34 cellular contexts compared by ENCODE assay signal in genomic region chr10:70836319-70836718, GRCh38. TPM values are rescaled to one million over a fixed set of nuclear protein-coding genes. Genes with fewer than 3 reads are reported as not detected.
A peak's percentile ranks its signal among the peaks of the same experiment; 100 is the strongest.
DNase-seq lines count a peak whose midpoint lies in the region; ATAC-seq and TF ChIP-seq lines count a peak whose summit lies in the region.
"Had no signal": no experiment of that assay in that cellular context is flagged by ENCODE, and none has a peak within 500 bp of the region (broad histone marks: within the 10 kb centered on the region; RNA-seq: fewer than 3 reads in every experiment).

No MANE protein-coding gene starts in this region.

- POLR2A ChIA-PET in activated CD8-positive, alpha-beta T cell treated with anti-CD3 and anti-CD28 coated beads for 36 hours (lab: Charles Lee), result no interaction called here
- POLR2A ChIA-PET in activated CD8-positive, alpha-beta T cell treated with anti-CD3 and anti-CD28 coated beads, Interleukin-2, amount 10 ng/mL, durations not matched to agents 7 days and 5 days (lab: Charles Lee), result no interaction called here

- H3K27ac ChIP-seq in brain microvascular endothelial cell, result peak overlapping the region; percentile 26
- H3K27ac ChIP-seq: A549, ascending aorta, dorsolateral prefrontal cortex had no signal

- H3K27ac Mint-ChIP-seq in activated CD8-positive, alpha-beta T cell treated with anti-CD3 and anti-CD28 coated beads for 36 hours, result peak overlapping the region; percentile 28
- no peak overlapping the region for H3K27ac Mint-ChIP-seq in activated CD8-positive, alpha-beta T cell treated with anti-CD3 and anti-CD28 coated beads, Interleukin-2, amount 10 ng/mL, durations not matched to agents 7 days and 5 days
- H3K27ac Mint-ChIP-seq in HFFc6 (peak overlapping the region; percentile 82), progenitor cell of endocrine pancreas (peak overlapping the region; percentile 62)
- H3K27ac Mint-ChIP-seq: activated naive CD4-positive, alpha-beta T cell treated with anti-CD3 and anti-CD28 coated beads, Interleukin-2, amount 10 ng/mL, durations not matched to agents 7 days and 5 days; naive B cell; WTC11 had no signal

- TF ChIP-seq CTCF in activated CD8-positive, alpha-beta T cell treated with anti-CD3 and anti-CD28 coated beads for 36 hours (IDR thresholded peaks at IDR 0.05), result no peak
- TF ChIP-seq CTCF in HFFc6 (IDR thresholded peaks at IDR 0.05) (no peak), brain microvascular endothelial cell (IDR thresholded peaks at IDR 0.05; ENCODE audit: low read depth, low read length, missing control alignments) (no peak), progenitor cell of endocrine pancreas (IDR thresholded peaks at IDR 0.05; ENCODE audit: unreplicated experiment) (no peak)

- no peaks in the 10 kb centered on the region for H3K27me3 Mint-ChIP-seq in activated CD8-positive, alpha-beta T cell treated with anti-CD3 and anti-CD28 coated beads for 36 hours
- H3K27me3 Mint-ChIP-seq in activated CD8-positive, alpha-beta T cell treated with anti-CD3 and anti-CD28 coated beads, Interleukin-2, amount 10 ng/mL, durations not matched to agents 7 days and 5 days (ENCODE audit: low read depth), result no peaks in the 10 kb centered on the region
- H3K27me3 Mint-ChIP-seq in HFFc6 (ENCODE audit: insufficient read depth) (no peaks in the 10 kb centered on the region), progenitor cell of endocrine pancreas (no peaks in the 10 kb centered on the region)
- H3K27me3 Mint-ChIP-seq: activated naive CD4-positive, alpha-beta T cell treated with anti-CD3 and anti-CD28 coated beads, Interleukin-2, amount 10 ng/mL, durations not matched to agents 7 days and 5 days; central memory CD8-positive, alpha-beta T cell; naive B cell had no signal

- peaks cover 4% of the 10 kb centered on the region for H3K9me3 Mint-ChIP-seq in activated CD8-positive, alpha-beta T cell treated with anti-CD3 and anti-CD28 coated beads for 36 hours
- no peaks in the 10 kb centered on the region for H3K9me3 Mint-ChIP-seq in activated CD8-positive, alpha-beta T cell treated with anti-CD3 and anti-CD28 coated beads, Interleukin-2, amount 10 ng/mL, durations not matched to agents 7 days and 5 days (ENCODE audit: insufficient read depth)
- peaks cover 12% of the 10 kb centered on the region for H3K9me3 Mint-ChIP-seq in HFFc6
- peaks cover 3% of the 10 kb centered on the region for H3K9me3 Mint-ChIP-seq in progenitor cell of endocrine pancreas (ENCODE audit: low read depth)
- H3K9me3 Mint-ChIP-seq: activated naive CD4-positive, alpha-beta T cell treated with anti-CD3 and anti-CD28 coated beads, Interleukin-2, amount 10 ng/mL, durations not matched to agents 7 days and 5 days; central memory CD8-positive, alpha-beta T cell had no signal

- H3K36me3 Mint-ChIP-seq in activated CD8-positive, alpha-beta T cell treated with anti-CD3 and anti-CD28 coated beads for 36 hours (ENCODE audit: low read depth), result peaks cover 40% of the 10 kb centered on the region
- H3K36me3 Mint-ChIP-seq in activated CD8-positive, alpha-beta T cell treated with anti-CD3 and anti-CD28 coated beads, Interleukin-2, amount 10 ng/mL, durations not matched to agents 7 days and 5 days (ENCODE audit: low read depth), result peaks cover 24% of the 10 kb centered on the region
- peaks cover 41% of the 10 kb centered on the region for H3K36me3 Mint-ChIP-seq in HFFc6 (ENCODE audit: low read depth)
- H3K36me3 Mint-ChIP-seq in progenitor cell of endocrine pancreas (ENCODE audit: insufficient read depth), result peaks cover 29% of the 10 kb centered on the region

- ATAC-seq in activated CD8-positive, alpha-beta T cell treated with anti-CD3 and anti-CD28 coated beads for 36 hours, result no peak
- no peak for ATAC-seq in activated CD8-positive, alpha-beta T cell treated with anti-CD3 and anti-CD28 coated beads, Interleukin-2, amount 10 ng/mL, durations not matched to agents 7 days and 5 days
- ATAC-seq in GM19397 (IDR thresholded peaks at IDR 0.05; ENCODE audit: unreplicated experiment), result no peak
- ATAC-seq: A549, left ventricle myocardium superior, Panc1, WTC11 had no signal

- intact Hi-C loops in activated CD8-positive, alpha-beta T cell treated with anti-CD3 and anti-CD28 coated beads for 36 hours (cut with micrococcal nuclease), result no loop called here

- H3K4me1 Mint-ChIP-seq in activated CD8-positive, alpha-beta T cell treated with anti-CD3 and anti-CD28 coated beads for 36 hours (ENCODE audit: low read depth), result peaks cover 63% of the 10 kb centered on the region
- peaks cover 14% of the 10 kb centered on the region for H3K4me1 Mint-ChIP-seq in activated CD8-positive, alpha-beta T cell treated with anti-CD3 and anti-CD28 coated beads, Interleukin-2, amount 10 ng/mL, durations not matched to agents 7 days and 5 days (ENCODE audit: low read depth)
- H3K4me1 Mint-ChIP-seq in HFFc6 (ENCODE audit: low read depth) (peaks cover 67% of the 10 kb centered on the region), progenitor cell of endocrine pancreas (ENCODE audit: low read depth) (peaks cover 1% of the 10 kb centered on the region)
- H3K4me1 Mint-ChIP-seq: H9, WTC11 had no signal

- H3K36me3 ChIP-seq in brain microvascular endothelial cell (replicated peaks), result no peaks in the 10 kb centered on the region
- H3K36me3 ChIP-seq: ascending aorta had no signal

- CTCF ChIA-PET in activated CD8-positive, alpha-beta T cell treated with anti-CD3 and anti-CD28 coated beads for 36 hours (lab: Charles Lee), result no interaction called here
- CTCF ChIA-PET in activated CD8-positive, alpha-beta T cell treated with anti-CD3 and anti-CD28 coated beads, Interleukin-2, amount 10 ng/mL, durations not matched to agents 7 days and 5 days (lab: Charles Lee), result no interaction called here

- H3K4me3 Mint-ChIP-seq in activated CD8-positive, alpha-beta T cell treated with anti-CD3 and anti-CD28 coated beads for 36 hours, result no peak overlapping the region
- H3K4me3 Mint-ChIP-seq in activated CD8-positive, alpha-beta T cell treated with anti-CD3 and anti-CD28 coated beads, Interleukin-2, amount 10 ng/mL, durations not matched to agents 7 days and 5 days, result no peak overlapping the region
- peak overlapping the region; percentile 55 for H3K4me3 Mint-ChIP-seq in HFFc6
- H3K4me3 Mint-ChIP-seq in progenitor cell of endocrine pancreas (ENCODE audit: low read depth), result no peak overlapping the region
- H3K4me3 Mint-ChIP-seq: activated naive CD4-positive, alpha-beta T cell treated with anti-CD3 and anti-CD28 coated beads, Interleukin-2, amount 10 ng/mL, durations not matched to agents 7 days and 5 days; central memory CD8-positive, alpha-beta T cell; H9; naive B cell; WTC11 had no signal

- H3K4me3 ChIP-seq in brain microvascular endothelial cell (ENCODE audit: low read depth, low read length), result no peak overlapping the region
- H3K4me3 ChIP-seq: A549, ascending aorta, dorsolateral prefrontal cortex, MG63, skin epidermis had no signal

- DNase-seq in activated CD8-positive, alpha-beta T cell treated with anti-CD3 and anti-CD28 coated beads for 36 hours, result no peak
- no peak for DNase-seq in activated CD8-positive, alpha-beta T cell treated with anti-CD3 and anti-CD28 coated beads, Interleukin-2, amount 10 ng/mL, durations not matched to agents 7 days and 5 days
- DNase-seq in HFFc6, result no peak
- no peak for DNase-seq in brain microvascular endothelial cell
- DNase-seq in progenitor cell of endocrine pancreas (ENCODE audit: low spot score, unreplicated experiment), result no peak
- no peak for DNase-seq in NCI-H2171 (lab: John Stamatoyannopoulos, UW)
- no peak for DNase-seq in GM19238 (ENCODE audit: insufficient read length, low spot score)
- DNase-seq: activated CD4-positive, alpha-beta T cell treated with anti-CD3 and anti-CD28 coated beads, Interleukin-2, amount 50 U/mL, for 4 hours; activated naive CD4-positive, alpha-beta T cell treated with anti-CD3 and anti-CD28 coated beads, Interleukin-2, amount 10 ng/mL, durations not matched to agents 7 days and 5 days; BE2C; dorsolateral prefrontal cortex; H9; KG1; left ventricle myocardium superior; MG63; naive B cell; NCI-H1105 treated with DMSO at 0.1 percent for 48 hours; NCI-H1930; NCI-H526; NK-92 treated with Interleukin-12 subunit alpha and Interleukin-12 subunit beta, amount 100 ng/mL, for 24 hours; nucleus accumbens; SIG-M5; stimulated activated CD8-positive, alpha-beta memory T cell treated with anti-CD3 and anti-CD28 coated beads, Interleukin-4, amount 100 ng/mL, for 48 hours; trophoblast cell had no signal

- in situ Hi-C loops in brain microvascular endothelial cell (cut with HindIII; ENCODE audit: low pct_ligation_motif_present, low sequenced_read_pairs), result no loop called here

- no peaks in the 10 kb centered on the region for H3K27me3 ChIP-seq in brain microvascular endothelial cell (replicated peaks)
- H3K27me3 ChIP-seq: ascending aorta, BE2C, dorsolateral prefrontal cortex, MG63 had no signal

RNA-seq across cellular contexts. Expression of gene SGPL1, which starts 20.6 kb away (rescaled TPM):
- 10 to 100 TPM; 13.7 to 16.6 TPM for total RNA-seq in activated CD8-positive, alpha-beta T cell treated with anti-CD3 and anti-CD28 coated beads for 36 hours
- 10 to 100 TPM; 22.2 to 28.0 TPM for total RNA-seq in activated CD8-positive, alpha-beta T cell treated with anti-CD3 and anti-CD28 coated beads, Interleukin-2, amount 10 ng/mL, durations not matched to agents 7 days and 5 days
- 10 to 100 TPM; 22.4 to 30.9 (median 26.0) TPM for total RNA-seq in HFFc6 (2021; fragmentation: NEBNext Ultra II Directional; extraction: Animal tissue kit (Norgen Biotek cat#: 25700))
- 82.1 and 93.6 TPM in 2 replicates for total RNA-seq in progenitor cell of endocrine pancreas

RNA-seq across cellular contexts. Expression of gene TBATA, which starts 51.1 kb away (rescaled TPM):
- not detected for total RNA-seq in activated CD8-positive, alpha-beta T cell treated with anti-CD3 and anti-CD28 coated beads for 36 hours
- total RNA-seq in activated CD8-positive, alpha-beta T cell treated with anti-CD3 and anti-CD28 coated beads, Interleukin-2, amount 10 ng/mL, durations not matched to agents 7 days and 5 days, result not detected
- total RNA-seq in HFFc6 (2021; fragmentation: NEBNext Ultra II Directional; extraction: Animal tissue kit (Norgen Biotek cat#: 25700)), result not detected
- total RNA-seq in progenitor cell of endocrine pancreas, result not detected in 2 replicates
- total RNA-seq: ascending aorta, dorsolateral prefrontal cortex, fibroblast of lung, G401, H9, HT1080, left ventricle myocardium superior, WTC11 had no signal

RNA-seq across cellular contexts. Expression of gene PCBD1, which starts 52.0 kb away (rescaled TPM):
- 10 to 100 TPM; 40.0 to 41.5 TPM for total RNA-seq in activated CD8-positive, alpha-beta T cell treated with anti-CD3 and anti-CD28 coated beads for 36 hours
- 10 to 100 TPM; 28.6 to 31.7 TPM for total RNA-seq in activated CD8-positive, alpha-beta T cell treated with anti-CD3 and anti-CD28 coated beads, Interleukin-2, amount 10 ng/mL, durations not matched to agents 7 days and 5 days
- total RNA-seq in HFFc6 (2021; fragmentation: NEBNext Ultra II Directional; extraction: Animal tissue kit (Norgen Biotek cat#: 25700)), result 10 to 100 TPM; 36.4 to 55.7 (median 37.7) TPM
- 147 and 162 TPM in 2 replicates for total RNA-seq in progenitor cell of endocrine pancreas
